Comparison of ENCODE assay signal across 1 cellular context in genomic region chr12:118061876-118062791, GRCh38.
TF ChIP-seq lines count a peak whose summit lies in the region.

No MANE protein-coding gene starts in this region.

TF ChIP-seq in GM23338, 12 proteins besides CTCF, POLR2A, EP300 and RAD21 (continued from another document):
- no peak for TF ChIP-seq ZNF462 (CRISPR knock-in tag; IDR thresholded peaks at IDR 0.05)
- TF ChIP-seq ZNF331 (CRISPR knock-in tag; IDR thresholded peaks at IDR 0.05; ENCODE audit: low read depth) = no peak
- no peak for TF ChIP-seq JUNB (IDR thresholded peaks at IDR 0.05; ENCODE audit: unreplicated experiment)
- no peak for TF ChIP-seq NANOG (IDR thresholded peaks at IDR 0.05; ENCODE audit: borderline replicate concordance)
